Comparison of ENCODE assay signal across 2 cellular contexts in genomic region chr1:231353086-231353485, GRCh38.
TF ChIP-seq lines count a peak whose summit lies in the region.

No MANE protein-coding gene starts in this region.

TF ChIP-seq in IMR-90, 13 proteins besides CTCF, POLR2A, EP300 and RAD21:
- no peak for TF ChIP-seq NFE2L2 (IDR thresholded peaks at IDR 0.05; ENCODE audit: low read depth, low read length)
- TF ChIP-seq FOS (IDR thresholded peaks at IDR 0.05; ENCODE audit: low read depth, low read length), result no peak
- TF ChIP-seq RFX5 (IDR thresholded peaks at IDR 0.05; ENCODE audit: low read depth, low read length), result no peak
- no peak for TF ChIP-seq ELK1 (IDR thresholded peaks at IDR 0.05; ENCODE audit: borderline replicate concordance, low read depth, low read length)
- TF ChIP-seq SMC3 (IDR thresholded peaks at IDR 0.05; ENCODE audit: low read depth, low read length), result no peak
- TF ChIP-seq CEBPB (IDR thresholded peaks at IDR 0.05; ENCODE audit: low read depth, low read length), result no peak
- TF ChIP-seq MAFK (IDR thresholded peaks at IDR 0.05; ENCODE audit: low read depth, low read length), result no peak
- no peak for TF ChIP-seq RCOR1 (IDR thresholded peaks at IDR 0.05; ENCODE audit: insufficient replicate concordance, low read length)
- no peak for TF ChIP-seq USF2 (IDR thresholded peaks at IDR 0.05; ENCODE audit: low read depth, low read length)
- no peak for TF ChIP-seq MAZ (IDR thresholded peaks at IDR 0.05; ENCODE audit: borderline replicate concordance, low read depth, low read length)
- no peak for TF ChIP-seq BHLHE40 (IDR thresholded peaks at IDR 0.05; ENCODE audit: low read depth, low read length)
- TF ChIP-seq MXI1 (IDR thresholded peaks at IDR 0.05; ENCODE audit: borderline replicate concordance, low read depth, low read length), result no peak
- TF ChIP-seq CHD1 (IDR thresholded peaks at IDR 0.05; ENCODE audit: low read depth, low read length), result no peak

TF ChIP-seq in K562, 482 proteins besides CTCF, POLR2A, EP300 and RAD21:
- TF ChIP-seq TCFL5 (CRISPR knock-in tag; conservative IDR thresholded peaks at IDR 0.05) (no peak), BCL6 (CRISPR knock-in tag; IDR thresholded peaks at IDR 0.05) (no peak), SIN3A (IDR thresholded peaks at IDR 0.05; ENCODE audit: borderline replicate concordance in 2 of 2, control insufficient read depth in 1 of 2, low read depth in 2 of 2, low read length in 2 of 2) (no peak), KDM2B (CRISPR knock-in tag; IDR thresholded peaks at IDR 0.05) (no peak), ZNF277 (CRISPR knock-in tag; IDR thresholded peaks at IDR 0.05; ENCODE audit: borderline replicate concordance) (no peak), ZNF609 (CRISPR knock-in tag; IDR thresholded peaks at IDR 0.05; ENCODE audit: borderline replicate concordance) (no peak), NCOA4 (IDR thresholded peaks at IDR 0.05; ENCODE audit: partially characterized antibody) (no peak), SNAPC5 (CRISPR knock-in tag; IDR thresholded peaks at IDR 0.05) (no peak), HNRNPL (IDR thresholded peaks at IDR 0.05; ENCODE audit: low read depth, low read length) (no peak), ARID3B (CRISPR knock-in tag; IDR thresholded peaks at IDR 0.05; ENCODE audit: borderline replicate concordance) (no peak), RBM34 (IDR thresholded peaks at IDR 0.05; ENCODE audit: borderline replicate concordance, insufficient read depth, low read length) (no peak), HEY1 (CRISPR knock-in tag; IDR thresholded peaks at IDR 0.05; ENCODE audit: borderline replicate concordance) (no peak), MCM3 (IDR thresholded peaks at IDR 0.05) (no peak), CTBP1 (IDR thresholded peaks at IDR 0.05; ENCODE audit: borderline replicate concordance) (no peak), NFIX (CRISPR knock-in tag; IDR thresholded peaks at IDR 0.05; ENCODE audit: low read depth) (no peak), ZNF512 (tag; IDR thresholded peaks at IDR 0.05) (no peak), C11orf30 (IDR thresholded peaks at IDR 0.05; ENCODE audit: low read depth) (no peak), ZBTB26 (CRISPR knock-in tag; IDR thresholded peaks at IDR 0.05) (no peak), IRF9 (tag; IDR thresholded peaks at IDR 0.05) (no peak), ZC3H11A (IDR thresholded peaks at IDR 0.05; ENCODE audit: low read depth, low read length) (no peak)
